Comparison of ENCODE assay signal across 21 cellular contexts in genomic region chrX:120462370-120462769, GRCh38. TPM values are rescaled to one million over a fixed set of nuclear protein-coding genes. Genes with fewer than 3 reads are reported as not detected.
DNase-seq lines count a peak whose midpoint lies in the region; ATAC-seq and TF ChIP-seq lines count a peak whose summit lies in the region.
"Had no signal": no experiment of that assay in that cellular context is flagged by ENCODE, and none has a peak within 500 bp of the region (broad histone marks: within the 10 kb centered on the region; RNA-seq: fewer than 3 reads in every experiment).

No MANE protein-coding gene starts in this region.

- peak; percentile 80 for DNase-seq in KBM-7
- DNase-seq in DMS 273 treated with DMSO at 0.1 percent for 48 hours (lab: John Stamatoyannopoulos, UW) = no peak
- no peak for DNase-seq in NCI-H2107 (lab: John Stamatoyannopoulos, UW)
- no peak for DNase-seq in Right ventricle myocardium superior
- DNase-seq: C1 segment of cervical spinal cord, Caco-2, DMS53, GM23248, HCEC 1CT, MM.1S, NCI-H1417 treated with DMSO at 0.1 percent for 48 hours, NCI-H2029, NCI-H2171 treated with DMSO at 0.1 percent for 48 hours, NCI-H510A, RPMI8226 had no signal

- no peak overlapping the region for H2AFZ ChIP-seq in OCI-LY1 (ENCODE audit: low read length)
- H2AFZ ChIP-seq: GM23248 had no signal

- no peaks in the 10 kb centered on the region for H3F3A ChIP-seq in OCI-LY1 (ENCODE audit: insufficient read depth, low read length)

- H3K4me3 ChIP-seq in BLaER1 treated with 17β-estradiol and CSF1 and Interleukin-3, amounts not matched to agents 10 nM and 100 nM = no peak overlapping the region
- no peak overlapping the region for H3K4me3 ChIP-seq in OCI-LY1 (ENCODE audit: low read depth, low read length, poor library complexity, severe bottlenecking)
- H3K4me3 ChIP-seq: GM23248, SJSA1 had no signal

- no peaks in the 10 kb centered on the region for H3K36me3 ChIP-seq in BLaER1 treated with 17β-estradiol and CSF1 and Interleukin-3, amounts not matched to agents 10 nM and 100 nM
- H3K36me3 ChIP-seq in OCI-LY1 (ENCODE audit: insufficient read depth, low read length) = peaks cover 4% of the 10 kb centered on the region; the same call in 1 of the 2 replicates
- H3K36me3 ChIP-seq: SJSA1 had no signal

- no peaks in the 10 kb centered on the region for H3K9me3 ChIP-seq in BLaER1 treated with 17β-estradiol and CSF1 and Interleukin-3, amounts not matched to agents 10 nM and 100 nM (replicated peaks in 1 of 11)
- H3K9me3 ChIP-seq in OCI-LY1 (ENCODE audit: low read length) = no peaks in the 10 kb centered on the region
- H3K9me3 ChIP-seq: Caco-2, SJSA1 had no signal

- no peak overlapping the region for H3K4me3 Mint-ChIP-seq in dendritic cell treated with granulocyte-macrophage colony-stimulating factor and Interleukin-4, amounts not matched to agents 40 ng/mL and 50 ng/mL, for 4 days

- peaks cover 72% of the 10 kb centered on the region for H3K79me2 ChIP-seq in OCI-LY1 (ENCODE audit: insufficient read depth, low read length)

- H3K27ac ChIP-seq in BLaER1 treated with 17β-estradiol and CSF1 and Interleukin-3, amounts not matched to agents 10 nM and 100 nM = peak overlapping the region in 3 of 11 experiments; percentile 34 to 38 (median 37); a peak in 2 of 22 replicates
- H3K27ac ChIP-seq in OCI-LY1 (ENCODE audit: low read depth, low read length, poor library complexity, severe bottlenecking) = peak overlapping the region; percentile 40
- H3K27ac ChIP-seq: GM23248, SJSA1 had no signal

- peaks cover 49% of the 10 kb centered on the region for H3K4me1 Mint-ChIP-seq in dendritic cell treated with granulocyte-macrophage colony-stimulating factor and Interleukin-4, amounts not matched to agents 40 ng/mL and 50 ng/mL, for 4 days (ENCODE audit: low read depth)

- H3K9ac ChIP-seq in BLaER1 treated with 17β-estradiol and CSF1 and Interleukin-3, amounts not matched to agents 10 nM and 100 nM = no peak overlapping the region
- H3K9ac ChIP-seq in OCI-LY1 (ENCODE audit: low read length) = no peak overlapping the region
- H3K9ac ChIP-seq: GM23248 had no signal

- no peaks in the 10 kb centered on the region for H3K9me2 ChIP-seq in OCI-LY1 (ENCODE audit: low read depth, low read length)

- H3K27ac Mint-ChIP-seq in dendritic cell treated with granulocyte-macrophage colony-stimulating factor and Interleukin-4, amounts not matched to agents 40 ng/mL and 50 ng/mL, for 4 days = peak overlapping the region; percentile 60

- H3K27me3 Mint-ChIP-seq in dendritic cell treated with granulocyte-macrophage colony-stimulating factor and Interleukin-4, amounts not matched to agents 40 ng/mL and 50 ng/mL, for 4 days = no peaks in the 10 kb centered on the region

- H3K4me2 ChIP-seq in BLaER1 treated with 17β-estradiol and CSF1 and Interleukin-3, amounts not matched to agents 10 nM and 100 nM = peak overlapping the region in 6 of 11 experiments; percentile 2 to 52 (median 36); a peak in 9 of 22 replicates
- H3K4me2 ChIP-seq in OCI-LY1 (ENCODE audit: low read length) = peak overlapping the region; percentile 34; the same call in 1 of the 2 replicates

- TF ChIP-seq CTCF in OCI-LY1 (IDR thresholded peaks at IDR 0.05; ENCODE audit: low read length) = no peak

- H3K4me1 ChIP-seq in BLaER1 treated with 17β-estradiol and CSF1 and Interleukin-3, amounts not matched to agents 10 nM and 100 nM = peaks cover 20 to 68% (median 31%) of the 10 kb centered on the region in 10 experiments
- peaks cover 99% of the 10 kb centered on the region for H3K4me1 ChIP-seq in OCI-LY1 (ENCODE audit: insufficient read depth, low read length, severe bottlenecking)

- ATAC-seq in Right ventricle myocardium superior (ENCODE audit: poor library complexity) (no peak), GM18858 (IDR thresholded peaks at IDR 0.05; ENCODE audit: unreplicated experiment) (no peak)
- ATAC-seq: HepG2 had no signal

- no peaks in the 10 kb centered on the region for H3K9me3 Mint-ChIP-seq in dendritic cell treated with granulocyte-macrophage colony-stimulating factor and Interleukin-4, amounts not matched to agents 40 ng/mL and 50 ng/mL, for 4 days

- H4K20me1 ChIP-seq in BLaER1 treated with 17β-estradiol and CSF1 and Interleukin-3, amounts not matched to agents 10 nM and 100 nM = peaks cover 6 to 100% (median 30%) of the 10 kb centered on the region in 11 experiments; a peak in 16 of 22 replicates
- no peaks in the 10 kb centered on the region for H4K20me1 ChIP-seq in OCI-LY1 (ENCODE audit: insufficient read depth, low read length)

- H3K27me3 ChIP-seq in BLaER1 treated with 17β-estradiol and CSF1 and Interleukin-3, amounts not matched to agents 10 nM and 100 nM = no peaks in the 10 kb centered on the region
- H3K27me3 ChIP-seq in OCI-LY1 (ENCODE audit: insufficient read depth, low read length) = no peaks in the 10 kb centered on the region
- H3K27me3 ChIP-seq: SJSA1 had no signal

- peaks cover 10% of the 10 kb centered on the region for H3K36me3 Mint-ChIP-seq in dendritic cell treated with granulocyte-macrophage colony-stimulating factor and Interleukin-4, amounts not matched to agents 40 ng/mL and 50 ng/mL, for 4 days (ENCODE audit: low read depth)

- in situ Hi-C loops in KBM-7 (cut with MboI; ENCODE audit: low pct_unique_long_range_greater_than_20kb, low sequenced_read_pairs) = no loop called here

- intact Hi-C loops in dendritic cell treated with granulocyte-macrophage colony-stimulating factor and Interleukin-4, amounts not matched to agents 40 ng/mL and 50 ng/mL, for 4 days (cut with micrococcal nuclease) = no loop called here
- intact Hi-C loops in Right ventricle myocardium superior (cut with DNase I) = no loop called here

RNA-seq across cellular contexts. Expression of gene LAMP2, which starts 6.7 kb away (rescaled TPM):
- 49.2 TPM for total RNA-seq in Right ventricle myocardium superior
